In genomic region chr1:46340404-46341221, GRCh38 we compare ENCODE assay signal across 8 cellular contexts. TPM values are rescaled to one million over a fixed set of nuclear protein-coding genes. Genes with fewer than 3 reads are reported as not detected.
DNase-seq lines count a peak whose midpoint lies in the region; ATAC-seq, FAIRE-seq and TF ChIP-seq lines count a peak whose summit lies in the region.

Gene NSUN4, plus strand, starts transcription at chr1:46340807. Its CDS starts 20 bp downstream, at chr1:46340827.

- H3K4me1 ChIP-seq in kidney (ENCODE audit: control insufficient read depth in 1 of 2, insufficient read depth in 1 of 2, low read depth in 1 of 2, low read length in 2 of 2): peaks cover 7 to 9% of the 10 kb centered on the region in 2 donors

- peaks cover 8 to 12% of the 10 kb centered on the region in 2 donors for H3K36me3 ChIP-seq in kidney (ENCODE audit: control insufficient read depth in 1 of 2, insufficient read depth in 2 of 2, low read length in 2 of 2)

- DNase-seq in AG20443 (ENCODE audit: low spot score): peak; percentile 94
- DNase-seq in NCI-H446 (lab: John Stamatoyannopoulos, UW): peak; percentile 94 to 96
- peak; percentile 72 for DNase-seq in activated CD4-positive, alpha-beta T cell treated with anti-CD3 and anti-CD28 coated beads for 1 hour
- peak; percentile 91 for DNase-seq in cerebellum (ENCODE audit: low spot score)
- peak; percentile 97 for DNase-seq in kidney
- DNase-seq in stimulated activated CD4-positive, alpha-beta T cell treated with anti-CD3 and anti-CD28 coated beads, Interleukin-15, amount 100 ng/mL, for 24 hours: peak; percentile 90

- no peaks in the 10 kb centered on the region for H3K9me3 ChIP-seq in kidney (ENCODE audit: control insufficient read depth in 1 of 2, low read length in 2 of 2)

- peak; percentile 73 for TF ChIP-seq CTCF in kidney (IDR thresholded peaks at IDR 0.05; ENCODE audit: borderline replicate concordance, extremely low read depth, insufficient read depth)

- peak within 1 kb of the TSS; percentile 98 for H3K27ac ChIP-seq in kidney (ENCODE audit: low read depth in 2 of 2, low read length in 2 of 2)

- intact Hi-C loops in kidney (cut with DNase I): no loop called here

- H3K4me3 ChIP-seq in kidney (ENCODE audit: low read length in 2 of 2): peak within 1 kb of the TSS; percentile 94 to 95

- FAIRE-seq in kidney (lab: Jason Lieb, UNC): peak; percentile 19

- peak within 1 kb of the TSS; percentile 95 to 98 for H3K9ac ChIP-seq in kidney (ENCODE audit: low read length in 2 of 2)

- peak; percentile 75 for ATAC-seq in GM19025 (IDR thresholded peaks at IDR 0.05; ENCODE audit: low read depth, unreplicated experiment)
- peak; percentile 68 for ATAC-seq in HG03342 (IDR thresholded peaks at IDR 0.05; ENCODE audit: unreplicated experiment)

RNA-seq across cellular contexts. Expression of gene NSUN4, which starts in this region (rescaled TPM):
- total RNA-seq in cerebellum: 12.9 TPM
- total RNA-seq in kidney: 32.2 TPM
- 12.4 TPM for polyA plus RNA-seq in kidney (ENCODE audit: insufficient read depth, low read depth, low replicate concordance)

Comparison
In these comparisons a context has a peak if more than half of its experiments do, and no peak if none do; other contexts are left out.
1. Peak in every context shown above with its lines: DNase-seq, ATAC-seq, H3K4me3 ChIP-seq and H3K27ac ChIP-seq.